In genomic region chrX:10726647-10727046, GRCh38 we compare ENCODE assay signal across 16 cellular contexts.
DNase-seq lines count a peak whose midpoint lies in the region; ATAC-seq and TF ChIP-seq lines count a peak whose summit lies in the region.
"Had no signal": no experiment of that assay in that cellular context is flagged by ENCODE, and none has a peak within 500 bp of the region (broad histone marks: within the 10 kb centered on the region; RNA-seq: fewer than 3 reads in every experiment).

No MANE protein-coding gene starts in this region.

- no peaks in the 10 kb centered on the region for H3K9me3 Mint-ChIP-seq in activated CD4-positive, alpha-beta memory T cell treated with anti-CD3 and anti-CD28 coated beads, Interleukin-2, amount 10 ng/mL, durations not matched to agents 7 days and 5 days
- H3K9me3 Mint-ChIP-seq: activated B cell treated with CpG ODN at 0.5 μM for 24 hours; CD4-positive, alpha-beta memory T cell had no signal

- DNase-seq in ELR (ENCODE audit: low read depth) (peak; percentile 40), RPMI7951 (ENCODE audit: low read depth) (peak; percentile 87), fibroblast of mammary gland (ENCODE audit: low read depth) (peak; percentile 52), renal cortical epithelial cell (ENCODE audit: low read depth) (peak; percentile 89), OCI-M1 (lab: John Stamatoyannopoulos, UW) (no peak)
- DNase-seq in activated CD4-positive, alpha-beta memory T cell treated with anti-CD3 and anti-CD28 coated beads, Interleukin-2, amount 10 ng/mL, durations not matched to agents 7 days and 5 days: no peak
- DNase-seq: activated B cell treated with CpG ODN at 0.5 μM for 24 hours; activated CD8-positive, alpha-beta memory T cell treated with anti-CD3 and anti-CD28 coated beads, Interleukin-2, amount 50 U/mL, for 48 hours; CD4-positive, alpha-beta memory T cell; dermis blood vessel endothelial cell; H7; NCI-H2171; stimulated activated CD4-positive, alpha-beta T cell treated with anti-CD3 and anti-CD28 coated beads, Interleukin-4, amount 100 ng/mL, for 4 hours; stimulated activated naive CD8-positive, alpha-beta T cell treated with anti-CD3 and anti-CD28 coated beads, Interleukin-15, Interleukin-2, amounts not matched to agents 100 U/mL and 50 U/mL, for 24 hours had no signal

- TF ChIP-seq CTCF in fibroblast of mammary gland (conservative IDR thresholded peaks at IDR 0.05; ENCODE audit: control insufficient read depth, insufficient read depth, low read depth, low read length): no peak

- CTCF ChIA-PET in activated CD4-positive, alpha-beta memory T cell treated with anti-CD3 and anti-CD28 coated beads, Interleukin-2, amount 10 ng/mL, durations not matched to agents 7 days and 5 days (lab: Charles Lee): interaction anchor here (1.4 kb wide), 1 partner anchor 20 kb away, joined by 3 read pairs; no protein-coding TSS in a partner anchor

- no peak overlapping the region for H3K4me3 ChIP-seq in fibroblast of mammary gland (ENCODE audit: control insufficient read depth, low read depth, low read length)

- no peaks in the 10 kb centered on the region for H3K4me1 Mint-ChIP-seq in activated CD4-positive, alpha-beta memory T cell treated with anti-CD3 and anti-CD28 coated beads, Interleukin-2, amount 10 ng/mL, durations not matched to agents 7 days and 5 days
- H3K4me1 Mint-ChIP-seq: activated B cell treated with CpG ODN at 0.5 μM for 24 hours; CD4-positive, alpha-beta memory T cell had no signal

- H3K27me3 Mint-ChIP-seq in activated CD4-positive, alpha-beta memory T cell treated with anti-CD3 and anti-CD28 coated beads, Interleukin-2, amount 10 ng/mL, durations not matched to agents 7 days and 5 days: no peaks in the 10 kb centered on the region
- H3K27me3 Mint-ChIP-seq: activated B cell treated with CpG ODN at 0.5 μM for 24 hours; CD4-positive, alpha-beta memory T cell had no signal

- ATAC-seq in HG02840 (IDR thresholded peaks at IDR 0.05; ENCODE audit: low FRiP score, unreplicated experiment) (no peak), GM19035 (IDR thresholded peaks at IDR 0.05; ENCODE audit: unreplicated experiment) (no peak)
- ATAC-seq: stimulated activated naive CD8-positive, alpha-beta T cell treated with anti-CD3 and anti-CD28 coated beads, Interleukin-15, Interleukin-2, amounts not matched to agents 100 U/mL and 50 U/mL, for 24 hours had no signal

- POLR2A ChIA-PET in activated CD4-positive, alpha-beta memory T cell treated with anti-CD3 and anti-CD28 coated beads, Interleukin-2, amount 10 ng/mL, durations not matched to agents 7 days and 5 days (lab: Charles Lee): no interaction called here

- H3K4me3 Mint-ChIP-seq in activated CD4-positive, alpha-beta memory T cell treated with anti-CD3 and anti-CD28 coated beads, Interleukin-2, amount 10 ng/mL, durations not matched to agents 7 days and 5 days: no peak overlapping the region
- H3K4me3 Mint-ChIP-seq: activated B cell treated with CpG ODN at 0.5 μM for 24 hours; CD4-positive, alpha-beta memory T cell had no signal

- H3K27ac Mint-ChIP-seq in activated CD4-positive, alpha-beta memory T cell treated with anti-CD3 and anti-CD28 coated beads, Interleukin-2, amount 10 ng/mL, durations not matched to agents 7 days and 5 days: no peak overlapping the region
- H3K27ac Mint-ChIP-seq: activated B cell treated with CpG ODN at 0.5 μM for 24 hours; CD4-positive, alpha-beta memory T cell had no signal

- H3K36me3 Mint-ChIP-seq in activated CD4-positive, alpha-beta memory T cell treated with anti-CD3 and anti-CD28 coated beads, Interleukin-2, amount 10 ng/mL, durations not matched to agents 7 days and 5 days (ENCODE audit: low read depth): no peaks in the 10 kb centered on the region
- H3K36me3 Mint-ChIP-seq: CD4-positive, alpha-beta memory T cell had no signal

Comparison
In these comparisons a context has a peak if more than half of its experiments do, and no peak if none do; other contexts are left out.
1. DNase-seq: peak in ELR (single experiment), RPMI7951 (single experiment), fibroblast of mammary gland (single experiment) and renal cortical epithelial cell (single experiment); none in activated CD4-positive, alpha-beta memory T cell treated with anti-CD3 and anti-CD28 coated beads, Interleukin-2, amount 10 ng/mL, durations not matched to agents 7 days and 5 days (single experiment) and OCI-M1 (single experiment).